1 cellular context compared by ENCODE assay signal in genomic region chr7:130941322-130942210, GRCh38.
TF ChIP-seq lines count a peak whose summit lies in the region.

No MANE protein-coding gene starts in this region.

TF ChIP-seq in K562, 482 proteins besides CTCF, POLR2A, EP300 and RAD21 (continued from another document and continues in another):
- 0 out of 2 replicates have a peak, but pooled peaks have one; percentile 6 for TF ChIP-seq ZBTB40 (IDR thresholded peaks at IDR 0.05)
- no peak for TF ChIP-seq ZBTB40 (CRISPR knock-in tag; IDR thresholded peaks at IDR 0.05)
- TF ChIP-seq RBBP5 (IDR thresholded peaks at IDR 0.05; ENCODE audit: borderline replicate concordance, insufficient read depth, low read length, poor library complexity, severe bottlenecking) = peak; percentile 25
- TF ChIP-seq, protein P1, sequence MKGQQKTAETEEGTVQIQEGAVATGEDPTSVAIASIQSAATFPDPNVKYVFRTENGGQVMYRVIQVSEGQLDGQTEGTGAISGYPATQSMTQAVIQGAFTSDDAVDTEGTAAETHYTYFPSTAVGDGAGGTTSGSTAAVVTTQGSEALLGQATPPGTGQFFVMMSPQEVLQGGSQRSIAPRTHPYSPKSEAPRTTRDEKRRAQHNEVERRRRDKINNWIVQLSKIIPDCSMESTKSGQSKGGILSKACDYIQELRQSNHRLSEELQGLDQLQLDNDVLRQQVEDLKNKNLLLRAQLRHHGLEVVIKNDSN (CRISPR knock-in tag; IDR thresholded peaks at IDR 0.05) = peak; percentile 77
- TF ChIP-seq TCF3 (CRISPR knock-in tag; IDR thresholded peaks at IDR 0.05) = no peak
- TF ChIP-seq, protein P2, sequence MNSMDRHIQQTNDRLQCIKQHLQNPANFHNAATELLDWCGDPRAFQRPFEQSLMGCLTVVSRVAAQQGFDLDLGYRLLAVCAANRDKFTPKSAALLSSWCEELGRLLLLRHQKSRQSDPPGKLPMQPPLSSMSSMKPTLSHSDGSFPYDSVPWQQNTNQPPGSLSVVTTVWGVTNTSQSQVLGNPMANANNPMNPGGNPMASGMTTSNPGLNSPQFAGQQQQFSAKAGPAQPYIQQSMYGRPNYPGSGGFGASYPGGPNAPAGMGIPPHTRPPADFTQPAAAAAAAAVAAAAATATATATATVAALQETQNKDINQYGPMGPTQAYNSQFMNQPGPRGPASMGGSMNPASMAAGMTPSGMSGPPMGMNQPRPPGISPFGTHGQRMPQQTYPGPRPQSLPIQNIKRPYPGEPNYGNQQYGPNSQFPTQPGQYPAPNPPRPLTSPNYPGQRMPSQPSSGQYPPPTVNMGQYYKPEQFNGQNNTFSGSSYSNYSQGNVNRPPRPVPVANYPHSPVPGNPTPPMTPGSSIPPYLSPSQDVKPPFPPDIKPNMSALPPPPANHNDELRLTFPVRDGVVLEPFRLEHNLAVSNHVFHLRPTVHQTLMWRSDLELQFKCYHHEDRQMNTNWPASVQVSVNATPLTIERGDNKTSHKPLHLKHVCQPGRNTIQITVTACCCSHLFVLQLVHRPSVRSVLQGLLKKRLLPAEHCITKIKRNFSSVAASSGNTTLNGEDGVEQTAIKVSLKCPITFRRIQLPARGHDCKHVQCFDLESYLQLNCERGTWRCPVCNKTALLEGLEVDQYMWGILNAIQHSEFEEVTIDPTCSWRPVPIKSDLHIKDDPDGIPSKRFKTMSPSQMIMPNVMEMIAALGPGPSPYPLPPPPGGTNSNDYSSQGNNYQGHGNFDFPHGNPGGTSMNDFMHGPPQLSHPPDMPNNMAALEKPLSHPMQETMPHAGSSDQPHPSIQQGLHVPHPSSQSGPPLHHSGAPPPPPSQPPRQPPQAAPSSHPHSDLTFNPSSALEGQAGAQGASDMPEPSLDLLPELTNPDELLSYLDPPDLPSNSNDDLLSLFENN (IDR thresholded peaks at IDR 0.05; ENCODE audit: low read depth in 2 of 2, low read length in 2 of 2) = 0 out of 4 replicates have a peak, but pooled peaks of 1 of the 2 experiments have one; percentile 15
- TF ChIP-seq SIX5 (IDR thresholded peaks at IDR 0.05; ENCODE audit: borderline replicate concordance in 1 of 2, insufficient read depth in 1 of 2, low read depth in 1 of 2, low read length in 2 of 2) = no peak
- no peak for TF ChIP-seq BRF1 (IDR thresholded peaks at IDR 0.05; ENCODE audit: borderline replicate concordance, extremely low read depth, insufficient read length)
- no peak for TF ChIP-seq ZNF445 (CRISPR knock-in tag; IDR thresholded peaks at IDR 0.05; ENCODE audit: low read depth)
- TF ChIP-seq MAZ (CRISPR knock-in tag; conservative IDR thresholded peaks at IDR 0.05 in 1 of 2, IDR thresholded peaks at IDR 0.05 in 1 of 2) = peak in 1 of 2 experiments; percentile 28; a peak in 2 of 4 replicates
- no peak for TF ChIP-seq OTX1 (CRISPR knock-in tag; IDR thresholded peaks at IDR 0.05)
- no peak for TF ChIP-seq ZNF324 (CRISPR knock-in tag; IDR thresholded peaks at IDR 0.05)
- no peak for TF ChIP-seq IRF1 (CRISPR knock-in tag; IDR thresholded peaks at IDR 0.05; ENCODE audit: borderline replicate concordance)
- TF ChIP-seq CEBPB (tag; IDR thresholded peaks at IDR 0.05) = no peak
- no peak for TF ChIP-seq DMBX1 (CRISPR knock-in tag; IDR thresholded peaks at IDR 0.05; ENCODE audit: borderline replicate concordance)
- TF ChIP-seq BCOR (IDR thresholded peaks at IDR 0.05) = peak; percentile 39; the same call in 1 of the 2 replicates
- peak; percentile 46 for TF ChIP-seq PHF8 (IDR thresholded peaks at IDR 0.05; ENCODE audit: borderline replicate concordance, low read length)
- TF ChIP-seq RERE (CRISPR knock-in tag; IDR thresholded peaks at IDR 0.05; ENCODE audit: borderline replicate concordance) = no peak
- TF ChIP-seq ARNT (IDR thresholded peaks at IDR 0.05) = no peak; a peak in 1 of 4 replicates
- no peak for TF ChIP-seq ZNF398 (CRISPR knock-in tag; IDR thresholded peaks at IDR 0.05)
- TF ChIP-seq NFRKB (IDR thresholded peaks at IDR 0.05; ENCODE audit: low read depth) = peak; percentile 74
- TF ChIP-seq PHF20 (IDR thresholded peaks at IDR 0.05; ENCODE audit: partially characterized antibody) = no peak
- peak; percentile 65 for TF ChIP-seq POLR2G (IDR thresholded peaks at IDR 0.05; ENCODE audit: low read depth, low read length)
- TF ChIP-seq EGR1 (conservative IDR thresholded peaks at IDR 0.05) = peak; percentile 40
- TF ChIP-seq, protein P3, sequence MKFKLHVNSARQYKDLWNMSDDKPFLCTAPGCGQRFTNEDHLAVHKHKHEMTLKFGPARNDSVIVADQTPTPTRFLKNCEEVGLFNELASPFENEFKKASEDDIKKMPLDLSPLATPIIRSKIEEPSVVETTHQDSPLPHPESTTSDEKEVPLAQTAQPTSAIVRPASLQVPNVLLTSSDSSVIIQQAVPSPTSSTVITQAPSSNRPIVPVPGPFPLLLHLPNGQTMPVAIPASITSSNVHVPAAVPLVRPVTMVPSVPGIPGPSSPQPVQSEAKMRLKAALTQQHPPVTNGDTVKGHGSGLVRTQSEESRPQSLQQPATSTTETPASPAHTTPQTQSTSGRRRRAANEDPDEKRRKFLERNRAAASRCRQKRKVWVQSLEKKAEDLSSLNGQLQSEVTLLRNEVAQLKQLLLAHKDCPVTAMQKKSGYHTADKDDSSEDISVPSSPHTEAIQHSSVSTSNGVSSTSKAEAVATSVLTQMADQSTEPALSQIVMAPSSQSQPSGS (CRISPR knock-in tag; IDR thresholded peaks at IDR 0.05) = no peak
- TF ChIP-seq NFIC (IDR thresholded peaks at IDR 0.05) = peak; percentile 18; the same call in 1 of the 2 replicates
- TF ChIP-seq ZNF174 (CRISPR knock-in tag; IDR thresholded peaks at IDR 0.05) = no peak
- no peak for TF ChIP-seq ZC3H8 (IDR thresholded peaks at IDR 0.05)
- TF ChIP-seq FIP1L1 (IDR thresholded peaks at IDR 0.05; ENCODE audit: low read depth, low read length, poor library complexity, severe bottlenecking) = no peak
- no peak for TF ChIP-seq ZNF639 (CRISPR knock-in tag; conservative IDR thresholded peaks at IDR 0.05 in 1 of 2, IDR thresholded peaks at IDR 0.05 in 1 of 2)
